11 cellular contexts compared by ENCODE assay signal in genomic region chr2:216372761-216373291, GRCh38. TPM values are rescaled to one million over a fixed set of nuclear protein-coding genes. Genes with fewer than 3 reads are reported as not detected.
DNase-seq lines count a peak whose midpoint lies in the region; ATAC-seq, FAIRE-seq and TF ChIP-seq lines count a peak whose summit lies in the region.
"Had no signal": no experiment of that assay in that cellular context is flagged by ENCODE, and none has a peak within 500 bp of the region (broad histone marks: within the 10 kb centered on the region; RNA-seq: fewer than 3 reads in every experiment).

No MANE protein-coding gene starts in this region.

- H3K4me1 ChIP-seq in pancreas, result peaks cover 0 to 4% (median 0%) of the 10 kb centered on the region in 3 donors

- H3K4me1 Mint-ChIP-seq in CD4-positive, alpha-beta T cell (ENCODE audit: low read depth), result peaks cover 27% of the 10 kb centered on the region
- peaks cover 13% of the 10 kb centered on the region for H3K4me1 Mint-ChIP-seq in activated CD4-positive, alpha-beta T cell treated with anti-CD3 and anti-CD28 coated beads, Interleukin-2, amount 10 ng/mL, durations not matched to agents 7 days and 5 days
- H3K4me1 Mint-ChIP-seq in activated naive CD4-positive, alpha-beta T cell treated with anti-CD3 and anti-CD28 coated beads for 36 hours (ENCODE audit: low read depth), result peaks cover 15% of the 10 kb centered on the region

- 25 to 26% methylated on average over 6 of the region's 6 CpGs for WGBS in pancreas, 2 donors

- ATAC-seq in CD4-positive, alpha-beta T cell (ENCODE audit: poor library complexity), result no peak
- ATAC-seq in pancreas, result no peak

- DNase-seq in AG04450 (ENCODE audit: low read depth, low spot score) (peak; percentile 61), HT1080 (ENCODE audit: low read depth) (peak; percentile 90), astrocyte of the hippocampus (ENCODE audit: low read depth, low spot score) (peak; percentile 64), pancreas (no peak)
- DNase-seq in CD4-positive, alpha-beta T cell, result no peak
- DNase-seq in activated CD4-positive, alpha-beta T cell treated with anti-CD3 and anti-CD28 coated beads, Interleukin-2, amount 10 ng/mL, durations not matched to agents 7 days and 5 days, result no peak
- no peak for DNase-seq in activated naive CD4-positive, alpha-beta T cell treated with anti-CD3 and anti-CD28 coated beads for 36 hours

- no peaks in the 10 kb centered on the region for H3K9me3 ChIP-seq in AG04450 (ENCODE audit: control insufficient read depth, insufficient read depth, low read length)
- no peaks in the 10 kb centered on the region for H3K9me3 ChIP-seq in iPS-18c (ENCODE audit: control insufficient read depth, insufficient read depth, low read length)
- no peaks in the 10 kb centered on the region for H3K9me3 ChIP-seq in CD4-positive, alpha-beta T cell (ENCODE audit: control insufficient read depth, low read length)
- H3K9me3 ChIP-seq in pancreas, result no peaks in the 10 kb centered on the region
- H3K9me3 ChIP-seq: adrenal gland, vagina had no signal

- H3K4me3 ChIP-seq in AG04450 (ENCODE audit: low read depth, low read length), result peak overlapping the region; percentile 81
- peak overlapping the region; percentile 67; the same call in 1 of the 2 replicates for H3K4me3 ChIP-seq in iPS-18c (ENCODE audit: insufficient read depth, low read depth, low read length)
- peak overlapping the region in 1 of 4 donors; percentile 41 for H3K4me3 ChIP-seq in pancreas

- H3K36me3 ChIP-seq in pancreas, result no peaks in the 10 kb centered on the region
- H3K36me3 ChIP-seq: adrenal gland, vagina had no signal

- intact Hi-C loops in CD4-positive, alpha-beta T cell (cut with DNase I, micrococcal nuclease), result no loop called here
- intact Hi-C loops in pancreas (cut with DNase I), result no loop called here
- intact Hi-C loops in activated naive CD4-positive, alpha-beta T cell treated with anti-CD3 and anti-CD28 coated beads for 36 hours (cut with micrococcal nuclease), result loop anchor here (1.0 to 2.0 kb wide), 3 partner anchors 15 to 32 kb away; no protein-coding TSS in a partner anchor

- no peak overlapping the region for H3K4me3 Mint-ChIP-seq in CD4-positive, alpha-beta T cell
- no peak overlapping the region for H3K4me3 Mint-ChIP-seq in activated CD4-positive, alpha-beta T cell treated with anti-CD3 and anti-CD28 coated beads, Interleukin-2, amount 10 ng/mL, durations not matched to agents 7 days and 5 days
- no peak overlapping the region for H3K4me3 Mint-ChIP-seq in activated naive CD4-positive, alpha-beta T cell treated with anti-CD3 and anti-CD28 coated beads for 36 hours

- H3K27ac ChIP-seq in AG04450 (ENCODE audit: low read depth, low read length) (peak overlapping the region; percentile 96), pancreas (no peak overlapping the region)
- no peak overlapping the region for H3K27ac ChIP-seq in CD4-positive, alpha-beta T cell (ENCODE audit: low read depth, low read length)
- H3K27ac ChIP-seq: adrenal gland, vagina had no signal

- H3K36me3 Mint-ChIP-seq in CD4-positive, alpha-beta T cell (ENCODE audit: low read depth), result no peaks in the 10 kb centered on the region
- no peaks in the 10 kb centered on the region for H3K36me3 Mint-ChIP-seq in activated CD4-positive, alpha-beta T cell treated with anti-CD3 and anti-CD28 coated beads, Interleukin-2, amount 10 ng/mL, durations not matched to agents 7 days and 5 days (ENCODE audit: low read depth)
- no peaks in the 10 kb centered on the region for H3K36me3 Mint-ChIP-seq in activated naive CD4-positive, alpha-beta T cell treated with anti-CD3 and anti-CD28 coated beads for 36 hours (ENCODE audit: low read depth)

- peaks cover 50% of the 10 kb centered on the region for H3K27me3 Mint-ChIP-seq in CD4-positive, alpha-beta T cell
- H3K27me3 Mint-ChIP-seq in activated CD4-positive, alpha-beta T cell treated with anti-CD3 and anti-CD28 coated beads, Interleukin-2, amount 10 ng/mL, durations not matched to agents 7 days and 5 days, result peaks cover 54% of the 10 kb centered on the region
- H3K27me3 Mint-ChIP-seq in activated naive CD4-positive, alpha-beta T cell treated with anti-CD3 and anti-CD28 coated beads for 36 hours (ENCODE audit: low read depth), result peaks cover 34% of the 10 kb centered on the region

- H3K27me3 ChIP-seq in AG04450 (ENCODE audit: control insufficient read depth, insufficient read depth, low read length) (no peaks in the 10 kb centered on the region), pancreas (peaks cover 0 to 26% (median 3%) of the 10 kb centered on the region in 4 donors)
- H3K27me3 ChIP-seq in CD4-positive, alpha-beta T cell (ENCODE audit: control insufficient read depth, insufficient read depth, low read length), result peaks cover 50% of the 10 kb centered on the region

- TF ChIP-seq CTCF in AG04450 (IDR thresholded peaks at IDR 0.05; ENCODE audit: low read depth, low read length) (no peak), pancreas (IDR thresholded peaks at IDR 0.05) (no peak)
- no peak for TF ChIP-seq CTCF in CD4-positive, alpha-beta T cell (IDR thresholded peaks at IDR 0.05)

- FAIRE-seq in pancreas (lab: Jason Lieb, UNC), result no peak
- FAIRE-seq: GM19239 had no signal

- H3K9me3 Mint-ChIP-seq in CD4-positive, alpha-beta T cell, result no peaks in the 10 kb centered on the region
- H3K9me3 Mint-ChIP-seq in activated CD4-positive, alpha-beta T cell treated with anti-CD3 and anti-CD28 coated beads, Interleukin-2, amount 10 ng/mL, durations not matched to agents 7 days and 5 days, result no peaks in the 10 kb centered on the region
- H3K9me3 Mint-ChIP-seq in activated naive CD4-positive, alpha-beta T cell treated with anti-CD3 and anti-CD28 coated beads for 36 hours, result no peaks in the 10 kb centered on the region

- no peak overlapping the region for H3K27ac Mint-ChIP-seq in CD4-positive, alpha-beta T cell
- H3K27ac Mint-ChIP-seq in activated CD4-positive, alpha-beta T cell treated with anti-CD3 and anti-CD28 coated beads, Interleukin-2, amount 10 ng/mL, durations not matched to agents 7 days and 5 days, result no peak overlapping the region
- no peak overlapping the region for H3K27ac Mint-ChIP-seq in activated naive CD4-positive, alpha-beta T cell treated with anti-CD3 and anti-CD28 coated beads for 36 hours

- CTCF ChIA-PET in AG04450 (lab: Charles Lee), result interaction anchor here (0.8 to 4.2 kb wide), 2 partner anchors 31 to 151 kb away, joined by 5 to 24 read pairs; no protein-coding TSS in a partner anchor
- CTCF ChIA-PET in CD4-positive, alpha-beta T cell (lab: Charles Lee), result no interaction called here
- CTCF ChIA-PET in activated CD4-positive, alpha-beta T cell treated with anti-CD3 and anti-CD28 coated beads, Interleukin-2, amount 10 ng/mL, durations not matched to agents 7 days and 5 days (lab: Charles Lee), result interaction anchor here (1.1 kb wide), 2 partner anchors 15 to 151 kb away, joined by 3 to 4 read pairs; no protein-coding TSS in a partner anchor
- CTCF ChIA-PET in activated naive CD4-positive, alpha-beta T cell treated with anti-CD3 and anti-CD28 coated beads for 36 hours (lab: Charles Lee), result interaction anchor here (1.1 to 1.4 kb wide), 2 partner anchors 24 to 32 kb away, joined by 3 to 4 read pairs; no protein-coding TSS in a partner anchor

- POLR2A ChIA-PET in AG04450 (lab: Yijun Ruan, JAX), result interaction anchor here (0.6 to 2.2 kb wide), 13 partner anchors 10 to 177 kb away, joined by 3 to 13 read pairs (median 5); partner anchors contain the start of genes RPL37A and SMARCAL1
- POLR2A ChIA-PET in CD4-positive, alpha-beta T cell (lab: Charles Lee), result interaction anchor here (0.7 to 1.3 kb wide), 2 partner anchors 39 to 126 kb away, joined by 4 read pairs; partner anchors contain the start of genes RPL37A and SMARCAL1
- POLR2A ChIA-PET in activated CD4-positive, alpha-beta T cell treated with anti-CD3 and anti-CD28 coated beads, Interleukin-2, amount 10 ng/mL, durations not matched to agents 7 days and 5 days (lab: Charles Lee), result no interaction called here

RNA-seq across cellular contexts. Expression of gene MARCHF4, which starts 0.5 kb away (rescaled TPM):
- 3.8 and 4.3 TPM in 2 replicates for polyA plus RNA-seq in AG04450 (2011; rRNA removed)
- polyA minus RNA-seq in AG04450 (2011; rRNA and poly(A)+ RNA removed), result 4.1 and 4.8 TPM in 2 replicates
- total RNA-seq in HT1080 (2014; rRNA removed; shearing (Covaris generic)), result 24.1 and 27.8 TPM in 2 replicates
- 35.3 and 35.9 TPM in 2 replicates for polyA plus RNA-seq in HT1080 (2015; cell fraction: cytosol; rRNA removed)
- 25.5 TPM in 2 replicates for polyA plus RNA-seq in HT1080 (2015; cell fraction: nucleus; rRNA removed)
- not detected for total RNA-seq in CD4-positive, alpha-beta T cell
- total RNA-seq in activated CD4-positive, alpha-beta T cell treated with anti-CD3 and anti-CD28 coated beads, Interleukin-2, amount 10 ng/mL, durations not matched to agents 7 days and 5 days, result not detected
- 1 to 10 TPM in 1 of 6 donors, under 1 TPM in 5; 0.19 to 1.2 (median 0.34) TPM for total RNA-seq in pancreas
- 1 to 10 TPM; 1.7 to 4.1 TPM for polyA plus RNA-seq in pancreas
- not detected for total RNA-seq in activated naive CD4-positive, alpha-beta T cell treated with anti-CD3 and anti-CD28 coated beads for 36 hours
- total RNA-seq: vagina had no signal

RNA-seq across cellular contexts. Expression of gene SMARCAL1, which starts 39.5 kb away (rescaled TPM):
- polyA plus RNA-seq in AG04450 (2011; rRNA removed) (27.1 and 28.6 TPM in 2 replicates), pancreas (1 to 10 TPM; 5.5 to 6.7 TPM)
- polyA minus RNA-seq in AG04450 (2011; rRNA and poly(A)+ RNA removed), result 46.3 and 51.4 TPM in 2 replicates
- 14.6 TPM in 2 replicates for total RNA-seq in HT1080 (2014; rRNA removed; shearing (Covaris generic))
- polyA plus RNA-seq in HT1080 (2015; cell fraction: cytosol; rRNA removed), result 21.1 and 26.8 TPM in 2 replicates
- polyA plus RNA-seq in HT1080 (2015; cell fraction: nucleus; rRNA removed), result 33.5 and 39.2 TPM in 2 replicates
- 1 to 10 TPM; 6.3 TPM for total RNA-seq in CD4-positive, alpha-beta T cell
- total RNA-seq in activated CD4-positive, alpha-beta T cell treated with anti-CD3 and anti-CD28 coated beads, Interleukin-2, amount 10 ng/mL, durations not matched to agents 7 days and 5 days, result 10 to 100 TPM; 27.5 to 28.7 TPM
- 10 to 100 TPM in 2 of 6 donors, 1 to 10 TPM in 4; 7.0 to 12.8 (median 8.1) TPM for total RNA-seq in pancreas
- total RNA-seq in activated naive CD4-positive, alpha-beta T cell treated with anti-CD3 and anti-CD28 coated beads for 36 hours, result 10 to 100 TPM; 17.0 to 18.2 TPM

Comparison
In these comparisons a context has a peak if more than half of its experiments do, and no peak if none do; other contexts are left out.
1. DNase-seq: peak in AG04450 (single experiment), HT1080 (single experiment) and astrocyte of the hippocampus (single experiment); none in CD4-positive, alpha-beta T cell (0 of 10), activated CD4-positive, alpha-beta T cell treated with anti-CD3 and anti-CD28 coated beads, Interleukin-2, amount 10 ng/mL, durations not matched to agents 7 days and 5 days (single experiment), pancreas (0 of 6) and activated naive CD4-positive, alpha-beta T cell treated with anti-CD3 and anti-CD28 coated beads for 36 hours (single experiment).
2. RNA of gene MARCHF4, which starts 0.5 kb away (total RNA-seq): 24.1 to 27.8 TPM in HT1080; 0.19 to 1.2 TPM in pancreas, not detected in activated CD4-positive, alpha-beta T cell treated with anti-CD3 and anti-CD28 coated beads, Interleukin-2, amount 10 ng/mL, durations not matched to agents 7 days and 5 days, not detected in CD4-positive, alpha-beta T cell and not detected in activated naive CD4-positive, alpha-beta T cell treated with anti-CD3 and anti-CD28 coated beads for 36 hours; every median in the first group is over 10 times any median in the second.